In genomic region chr16:66933776-66934137, GRCh38 we compare ENCODE assay signal across 8 cellular contexts. TPM values are rescaled to one million over a fixed set of nuclear protein-coding genes. Genes with fewer than 3 reads are reported as not detected.
DNase-seq lines count a peak whose midpoint lies in the region; ATAC-seq, FAIRE-seq and TF ChIP-seq lines count a peak whose summit lies in the region.

No MANE protein-coding gene starts in this region.

- no peaks in the 10 kb centered on the region for H3K27me3 ChIP-seq in small intestine (ENCODE audit: control insufficient read depth in 2 of 2, insufficient read depth in 2 of 2, low read length in 2 of 2)

- H3K27ac ChIP-seq in small intestine (ENCODE audit: low read depth in 1 of 2, low read length in 1 of 2), result peak overlapping the region; percentile 88 to 96

- peaks cover 0 to 6% of the 10 kb centered on the region in 2 donors for H3K4me1 ChIP-seq in small intestine (ENCODE audit: control insufficient read depth in 2 of 2, insufficient read depth in 1 of 2, low read depth in 1 of 2, low read length in 1 of 2)

- WGBS in small intestine, 3 donors, result 0 to 1% (median 1%) methylated on average over 12 of the region's 12 CpGs

- TF ChIP-seq CTCF in glutamatergic neuron (IDR thresholded peaks at IDR 0.05; ENCODE audit: partially characterized antibody, unreplicated experiment), result no peak

- H3K27me3 Mint-ChIP-seq in activated CD8-positive, alpha-beta memory T cell treated with anti-CD3 and anti-CD28 coated beads, Interleukin-2, amount 10 ng/mL, durations not matched to agents 7 days and 5 days, result no peaks in the 10 kb centered on the region
- H3K27me3 Mint-ChIP-seq in glutamatergic neuron (ENCODE audit: unreplicated experiment), result peaks cover 8% of the 10 kb centered on the region

- peaks cover 51% of the 10 kb centered on the region for H3K4me1 Mint-ChIP-seq in activated CD8-positive, alpha-beta memory T cell treated with anti-CD3 and anti-CD28 coated beads, Interleukin-2, amount 10 ng/mL, durations not matched to agents 7 days and 5 days
- peaks cover 8% of the 10 kb centered on the region for H3K4me1 Mint-ChIP-seq in glutamatergic neuron (ENCODE audit: low read depth, unreplicated experiment)

- H3K27ac Mint-ChIP-seq in activated CD8-positive, alpha-beta memory T cell treated with anti-CD3 and anti-CD28 coated beads, Interleukin-2, amount 10 ng/mL, durations not matched to agents 7 days and 5 days, result peak overlapping the region; percentile 95
- H3K27ac Mint-ChIP-seq in glutamatergic neuron (ENCODE audit: unreplicated experiment), result peak overlapping the region; percentile 82

- peak overlapping the region; percentile 88 to 91 for H3K4me3 ChIP-seq in small intestine (ENCODE audit: low read depth in 1 of 2, low read length in 2 of 2)

- no peaks in the 10 kb centered on the region for H3K9me3 Mint-ChIP-seq in activated CD8-positive, alpha-beta memory T cell treated with anti-CD3 and anti-CD28 coated beads, Interleukin-2, amount 10 ng/mL, durations not matched to agents 7 days and 5 days (ENCODE audit: low read depth)
- peaks cover 3% of the 10 kb centered on the region for H3K9me3 Mint-ChIP-seq in glutamatergic neuron (ENCODE audit: unreplicated experiment)

- ATAC-seq in HG03175 (IDR thresholded peaks at IDR 0.05; ENCODE audit: unreplicated experiment), result peak; percentile 8
- peak; percentile 43 for ATAC-seq in activated CD8-positive, alpha-beta memory T cell treated with anti-CD3 and anti-CD28 coated beads, Interleukin-2, amount 10 ng/mL, durations not matched to agents 7 days and 5 days
- no peak for ATAC-seq in GM21529 (IDR thresholded peaks at IDR 0.05; ENCODE audit: unreplicated experiment)

- CTCF ChIA-PET in activated CD8-positive, alpha-beta memory T cell treated with anti-CD3 and anti-CD28 coated beads, Interleukin-2, amount 10 ng/mL, durations not matched to agents 7 days and 5 days (lab: Charles Lee), result interaction anchor here (0.7 to 2.3 kb wide), 10 partner anchors 14 to 221 kb away, joined by 3 to 14 read pairs (median 3); partner anchors contain the start of gene PDP2

- FAIRE-seq in small intestine (lab: Jason Lieb, UNC), result no peak

- no peaks in the 10 kb centered on the region for H3K9me3 ChIP-seq in small intestine (ENCODE audit: control insufficient read depth, low read depth)

- H3K4me3 Mint-ChIP-seq in activated CD8-positive, alpha-beta memory T cell treated with anti-CD3 and anti-CD28 coated beads, Interleukin-2, amount 10 ng/mL, durations not matched to agents 7 days and 5 days, result peak overlapping the region; percentile 91
- H3K4me3 Mint-ChIP-seq in glutamatergic neuron (ENCODE audit: unreplicated experiment), result peak overlapping the region; percentile 95

- DNase-seq in ELR (ENCODE audit: low read depth) (peak; percentile 57), glutamatergic neuron (no peak), small intestine (no peak), glomerular visceral epithelial cell (ENCODE audit: extremely low spot score) (no peak), retina (no peak)
- DNase-seq in activated CD8-positive, alpha-beta memory T cell treated with anti-CD3 and anti-CD28 coated beads, Interleukin-2, amount 10 ng/mL, durations not matched to agents 7 days and 5 days, result no peak

- H3K36me3 ChIP-seq in small intestine (ENCODE audit: control insufficient read depth in 2 of 2, insufficient read depth in 2 of 2, low read length in 2 of 2), result peaks cover 3 to 6% of the 10 kb centered on the region in 2 donors

- H3K36me3 Mint-ChIP-seq in activated CD8-positive, alpha-beta memory T cell treated with anti-CD3 and anti-CD28 coated beads, Interleukin-2, amount 10 ng/mL, durations not matched to agents 7 days and 5 days, result peaks cover 14% of the 10 kb centered on the region
- no peaks in the 10 kb centered on the region for H3K36me3 Mint-ChIP-seq in glutamatergic neuron (ENCODE audit: unreplicated experiment)

RNA-seq across cellular contexts. Expression of gene CIAO2B, which starts 0.4 kb away (rescaled TPM):
- 100 to 1,000 TPM; 124 to 131 TPM for total RNA-seq in activated CD8-positive, alpha-beta memory T cell treated with anti-CD3 and anti-CD28 coated beads, Interleukin-2, amount 10 ng/mL, durations not matched to agents 7 days and 5 days
- total RNA-seq in glutamatergic neuron (ENCODE audit: unreplicated experiment), result 89.4 TPM
- 100 to 1,000 TPM; 219 to 274 (median 245) TPM for polyA plus RNA-seq in small intestine

RNA-seq across cellular contexts. Expression of gene CES2, which starts 1.6 kb away (rescaled TPM):
- total RNA-seq in activated CD8-positive, alpha-beta memory T cell treated with anti-CD3 and anti-CD28 coated beads, Interleukin-2, amount 10 ng/mL, durations not matched to agents 7 days and 5 days, result 10 to 100 TPM; 34.1 to 35.5 TPM
- total RNA-seq in glutamatergic neuron (ENCODE audit: unreplicated experiment), result 38.6 TPM
- 100 to 1,000 TPM; 254 to 337 (median 333) TPM for polyA plus RNA-seq in small intestine

RNA-seq across cellular contexts. Expression of gene RRAD, which starts 8.4 kb away (rescaled TPM):
- total RNA-seq in activated CD8-positive, alpha-beta memory T cell treated with anti-CD3 and anti-CD28 coated beads, Interleukin-2, amount 10 ng/mL, durations not matched to agents 7 days and 5 days, result 1 to 10 TPM in 1 of 2 experiments, under 1 TPM in 1; 0.55 to 2.5 TPM
- 1.1 TPM for total RNA-seq in glutamatergic neuron (ENCODE audit: unreplicated experiment)
- polyA plus RNA-seq in small intestine, result 10 to 100 TPM in 1 of 3 donors, 1 to 10 TPM in 2; 2.2 to 10.9 (median 4.9) TPM

RNA-seq across cellular contexts. Expression of gene CDH16, which starts 15.1 kb away (rescaled TPM):
- not detected for total RNA-seq in activated CD8-positive, alpha-beta memory T cell treated with anti-CD3 and anti-CD28 coated beads, Interleukin-2, amount 10 ng/mL, durations not matched to agents 7 days and 5 days
- total RNA-seq in glutamatergic neuron (ENCODE audit: unreplicated experiment), result not detected
- polyA plus RNA-seq in small intestine, result 1 to 10 TPM in 2 of 3 donors, under 1 TPM in 1; 0.91 to 5.4 (median 3.5) TPM

RNA-seq across cellular contexts. Expression of gene CES3, which starts 27.3 kb away (rescaled TPM):
- 1 to 10 TPM; 2.3 to 4.5 TPM for total RNA-seq in activated CD8-positive, alpha-beta memory T cell treated with anti-CD3 and anti-CD28 coated beads, Interleukin-2, amount 10 ng/mL, durations not matched to agents 7 days and 5 days
- 4.1 TPM for total RNA-seq in glutamatergic neuron (ENCODE audit: unreplicated experiment)
- 10 to 100 TPM; 14.6 to 36.0 (median 28.1) TPM for polyA plus RNA-seq in small intestine
